27 cellular contexts compared by ENCODE assay signal in genomic region chr16:7376227-7376626, GRCh38. TPM values are rescaled to one million over a fixed set of nuclear protein-coding genes. Genes with fewer than 3 reads are reported as not detected.
"Had no signal": no experiment of that assay in that cellular context is flagged by ENCODE, and none has a peak within 500 bp of the region (broad histone marks: within the 10 kb centered on the region; RNA-seq: fewer than 3 reads in every experiment).

No MANE protein-coding gene starts in this region.

- H3K36me3 ChIP-seq: neutrophil, pancreas, prostate gland, right lobe of liver, sigmoid colon, stomach, thoracic aorta, thyroid gland, tibial nerve, upper lobe of left lung, uterus had no signal

- H3K27me3 ChIP-seq: neutrophil, pancreas, right lobe of liver, sigmoid colon, stomach, thyroid gland, tibial nerve, upper lobe of left lung, uterus had no signal

- FAIRE-seq: pancreas, small intestine had no signal

- H3K9me3 ChIP-seq: neutrophil, pancreas, prostate gland, right lobe of liver, sigmoid colon, stomach, thoracic aorta, thyroid gland, tibial nerve, upper lobe of left lung, uterus had no signal

- ATAC-seq: naive thymus-derived CD8-positive, alpha-beta T cell; natural killer cell treated with Interleukin-12 subunit alpha and Interleukin-12 subunit beta and Interleukin-15 and Interleukin-18, amount 100 ng/mL, for 72 hours; pancreas; right cardiac atrium; right lobe of liver; stimulated activated effector memory CD8-positive, alpha-beta T cell treated with anti-CD3 and anti-CD28 coated beads, Interleukin-12 subunit alpha, Interleukin-12 subunit beta, amount 100 ng/mL, for 72 hours; stimulated activated naive B cell treated with anti-CD40 and anti-IgM and Interleukin-4, amounts not matched to agents 10 μg/mL and 1 μg/mL and 100 μg/mL, for 72 hours had no signal

- H3K27ac ChIP-seq: neutrophil, pancreas, prostate gland, right lobe of liver, sigmoid colon, stomach, thoracic aorta, thyroid gland, tibial nerve, upper lobe of left lung, uterus had no signal

- H3K4me1 ChIP-seq: pancreas, prostate gland, right lobe of liver, sigmoid colon, stomach, thyroid gland, tibial nerve, upper lobe of left lung, uterus had no signal

- DNase-seq: naive thymus-derived CD8-positive, alpha-beta T cell; nephron progenitor cell; nucleus accumbens; pancreas; right cardiac atrium; right lobe of liver; sigmoid colon; small intestine; stimulated activated CD4-positive, alpha-beta T cell treated with anti-CD3 and anti-CD28 coated beads, Interleukin-15, amount 100 ng/mL, for 24 hours; stimulated activated CD4-positive, alpha-beta T cell treated with anti-CD3 and anti-CD28 coated beads, Interleukin-2, amount 100 ng/mL, for 24 hours; stimulated activated CD4-positive, alpha-beta T cell treated with anti-CD3 and anti-CD28 coated beads, Interleukin-2, amount 100 ng/mL, for 48 hours; stimulated activated CD4-positive, alpha-beta T cell treated with anti-CD3 and anti-CD28 coated beads, Interleukin-4, amount 100 ng/mL, for 24 hours; stimulated activated naive B cell treated with anti-CD40 and anti-IgM and Interleukin-4, amounts not matched to agents 10 μg/mL and 1 μg/mL and 100 μg/mL, for 72 hours; stimulated activated naive CD4-positive, alpha-beta T cell treated with Interleukin-2 at 50 U/mL for 16 hours; stomach; thyroid gland; upper lobe of left lung; uterus had no signal

- H3K4me3 ChIP-seq: pancreas, prostate gland, right lobe of liver, sigmoid colon, stomach, thoracic aorta, thyroid gland, tibial nerve, upper lobe of left lung, uterus had no signal

RNA-seq across cellular contexts. Expression of gene RBFOX1, which starts 43.6 kb away (rescaled TPM):
- total RNA-seq: naive thymus-derived CD8-positive, alpha-beta T cell; natural killer cell treated with Interleukin-12 subunit alpha and Interleukin-12 subunit beta and Interleukin-15 and Interleukin-18, amount 100 ng/mL, for 72 hours; osteocyte; posterior vena cava; renal cortical epithelial cell; thoracic aorta; upper lobe of left lung had no signal
- polyA plus RNA-seq: naive thymus-derived CD8-positive, alpha-beta T cell had no signal
